In genomic region chr17:41782142-41782541, GRCh38 we compare ENCODE assay signal across 12 cellular contexts. TPM values are rescaled to one million over a fixed set of nuclear protein-coding genes. Genes with fewer than 3 reads are reported as not detected.
DNase-seq lines count a peak whose midpoint lies in the region; ATAC-seq and TF ChIP-seq lines count a peak whose summit lies in the region.
"Had no signal": no experiment of that assay in that cellular context is flagged by ENCODE, and none has a peak within 500 bp of the region (broad histone marks: within the 10 kb centered on the region; RNA-seq: fewer than 3 reads in every experiment).

No MANE protein-coding gene starts in this region.

- TF ChIP-seq POLR2A in uterus (IDR thresholded peaks at IDR 0.05), result no peak

- H3K9me3 ChIP-seq in cardiac muscle cell (ENCODE audit: low read depth), result no peaks in the 10 kb centered on the region
- H3K9me3 ChIP-seq in uterus, result no peaks in the 10 kb centered on the region

- intact Hi-C loops in uterus (cut with DNase I; ENCODE audit: low total_unique reads), result no loop called here

- ATAC-seq in stimulated activated naive CD8-positive, alpha-beta T cell treated with anti-CD3 and anti-CD28 coated beads, Interleukin-15, amount 100 ng/mL, for 72 hours, result no peak
- ATAC-seq in GM21576 (IDR thresholded peaks at IDR 0.05; ENCODE audit: unreplicated experiment) (no peak), HG03280 (IDR thresholded peaks at IDR 0.05; ENCODE audit: unreplicated experiment) (no peak)
- ATAC-seq: activated T-helper 17 cell treated with anti-CD3 and anti-CD28 coated beads, Interleukin-2, amount 50 U/mL, for 72 hours had no signal

- peaks cover 31% of the 10 kb centered on the region for H3K4me1 ChIP-seq in cardiac muscle cell (ENCODE audit: low read depth)
- peaks cover 0 to 21% of the 10 kb centered on the region in 2 donors for H3K4me1 ChIP-seq in uterus

- H3K36me3 ChIP-seq in cardiac muscle cell (no peaks in the 10 kb centered on the region), uterus (no peaks in the 10 kb centered on the region)

- TF ChIP-seq CTCF in VCaP (conservative IDR thresholded peaks at IDR 0.05), result no peak
- no peak for TF ChIP-seq CTCF in cardiac muscle cell (IDR thresholded peaks at IDR 0.05; ENCODE audit: low read depth, low read length)
- TF ChIP-seq CTCF in neural crest cell (conservative IDR thresholded peaks at IDR 0.05), result no peak
- TF ChIP-seq CTCF in uterus (IDR thresholded peaks at IDR 0.05), result no peak

- DNase-seq in cardiac muscle cell (ENCODE audit: low read depth in 1 of 2, low spot score in 1 of 2) (peak in 1 of 2 donors; percentile 32), neural crest cell (ENCODE audit: low read depth, low spot score) (no peak), uterus (peak in 1 of 2 donors; percentile 47)
- DNase-seq in stimulated activated naive CD8-positive, alpha-beta T cell treated with anti-CD3 and anti-CD28 coated beads, Interleukin-15, amount 100 ng/mL, for 72 hours, result no peak
- DNase-seq: activated CD4-positive, alpha-beta T cell treated with anti-CD3 and anti-CD28 coated beads for 4 hours; nucleus accumbens; stimulated activated CD4-positive, alpha-beta T cell treated with anti-CD3 and anti-CD28 coated beads, Interleukin-4, amount 100 ng/mL, for 1 hour had no signal

- H3K4me3 Mint-ChIP-seq in neural crest cell, result peak overlapping the region; percentile 64
- no peak overlapping the region for H3K4me3 Mint-ChIP-seq in stimulated activated naive CD8-positive, alpha-beta T cell treated with anti-CD3 and anti-CD28 coated beads, Interleukin-15, amount 100 ng/mL, for 72 hours
- H3K4me3 Mint-ChIP-seq: activated T-helper 17 cell treated with anti-CD3 and anti-CD28 coated beads, Interleukin-2, amount 50 U/mL, for 72 hours had no signal

- H3K27ac ChIP-seq in VCaP (peak overlapping the region; percentile 83; the same call in 1 of the 2 replicates), cardiac muscle cell (peak overlapping the region; percentile 88), uterus (peak overlapping the region; percentile 44 to 79)
- H3K27ac ChIP-seq: SK-N-MC had no signal

- H3K4me1 Mint-ChIP-seq in neural crest cell, result peaks cover 34% of the 10 kb centered on the region
- H3K4me1 Mint-ChIP-seq in stimulated activated naive CD8-positive, alpha-beta T cell treated with anti-CD3 and anti-CD28 coated beads, Interleukin-15, amount 100 ng/mL, for 72 hours, result peaks cover 18% of the 10 kb centered on the region
- H3K4me1 Mint-ChIP-seq: activated T-helper 17 cell treated with anti-CD3 and anti-CD28 coated beads, Interleukin-2, amount 50 U/mL, for 72 hours had no signal

- H3K4me3 ChIP-seq in cardiac muscle cell, result no peak overlapping the region
- H3K4me3 ChIP-seq in uterus, result no peak overlapping the region
- H3K4me3 ChIP-seq: SK-N-MC had no signal

- no peaks in the 10 kb centered on the region for H3K27me3 ChIP-seq in cardiac muscle cell
- no peaks in the 10 kb centered on the region for H3K27me3 ChIP-seq in uterus

- H3K9me3 Mint-ChIP-seq in neural crest cell, result no peaks in the 10 kb centered on the region
- no peaks in the 10 kb centered on the region for H3K9me3 Mint-ChIP-seq in stimulated activated naive CD8-positive, alpha-beta T cell treated with anti-CD3 and anti-CD28 coated beads, Interleukin-15, amount 100 ng/mL, for 72 hours
- H3K9me3 Mint-ChIP-seq: activated T-helper 17 cell treated with anti-CD3 and anti-CD28 coated beads, Interleukin-2, amount 50 U/mL, for 72 hours had no signal

- H3K27ac Mint-ChIP-seq in neural crest cell (ENCODE audit: unreplicated experiment), result peak overlapping the region; percentile 31
- no peak overlapping the region for H3K27ac Mint-ChIP-seq in stimulated activated naive CD8-positive, alpha-beta T cell treated with anti-CD3 and anti-CD28 coated beads, Interleukin-15, amount 100 ng/mL, for 72 hours
- H3K27ac Mint-ChIP-seq: activated T-helper 17 cell treated with anti-CD3 and anti-CD28 coated beads, Interleukin-2, amount 50 U/mL, for 72 hours had no signal

- peaks cover 16% of the 10 kb centered on the region for H3K27me3 Mint-ChIP-seq in neural crest cell (ENCODE audit: low read depth)
- H3K27me3 Mint-ChIP-seq in stimulated activated naive CD8-positive, alpha-beta T cell treated with anti-CD3 and anti-CD28 coated beads, Interleukin-15, amount 100 ng/mL, for 72 hours, result peaks cover 34% of the 10 kb centered on the region

- H3K36me3 Mint-ChIP-seq in neural crest cell (ENCODE audit: low read depth), result no peaks in the 10 kb centered on the region

RNA-seq across cellular contexts. Expression of gene JUP, which starts 4.4 kb away (rescaled TPM):
- total RNA-seq in cardiac muscle cell, result 296 and 359 TPM in 2 replicates
- 160 and 206 TPM in 2 replicates for polyA plus RNA-seq in cardiac muscle cell
- 20.6 and 23.5 TPM in 2 replicates for total RNA-seq in neural crest cell
- total RNA-seq in uterus, result 100 to 1,000 TPM in 1 of 4 donors, 10 to 100 TPM in 3; 49.1 to 110 (median 70.0) TPM

RNA-seq across cellular contexts. Expression of gene P3H4, which starts 29.6 kb away (rescaled TPM):
- total RNA-seq in cardiac muscle cell (118 and 153 TPM in 2 replicates), neural crest cell (40.3 and 42.3 TPM in 2 replicates), uterus (10 to 100 TPM in 3 of 4 donors, 1 to 10 TPM in 1; 10.0 to 67.0 (median 35.1) TPM)
- polyA plus RNA-seq in cardiac muscle cell, result 137 and 138 TPM in 2 replicates

RNA-seq across cellular contexts. Expression of gene FKBP10, which starts 30.7 kb away (rescaled TPM):
- 265 and 336 TPM in 2 replicates for total RNA-seq in cardiac muscle cell
- 113 and 165 TPM in 2 replicates for polyA plus RNA-seq in cardiac muscle cell
- total RNA-seq in neural crest cell, result 259 and 262 TPM in 2 replicates
- total RNA-seq in uterus, result 100 to 1,000 TPM in 2 of 4 donors, 10 to 100 TPM in 2; 22.9 to 226 (median 89.5) TPM

RNA-seq across cellular contexts. Expression of gene HAP1, which starts 47.7 kb away (rescaled TPM):
- total RNA-seq in cardiac muscle cell (0.98 and 1.8 TPM in 2 replicates), neural crest cell (1.5 and 1.6 TPM in 2 replicates), uterus (1 to 10 TPM in 1 of 4 donors, not detected in 3; 2.2 TPM)
- polyA plus RNA-seq in cardiac muscle cell, result 0.80 and 2.1 TPM in 2 replicates

RNA-seq across cellular contexts. Expression of gene NT5C3B, which starts 53.9 kb away (rescaled TPM):
- 164 and 190 TPM in 2 replicates for total RNA-seq in cardiac muscle cell
- polyA plus RNA-seq in cardiac muscle cell, result 221 and 222 TPM in 2 replicates
- 120 and 123 TPM in 2 replicates for total RNA-seq in neural crest cell
- 10 to 100 TPM; 32.5 to 77.9 (median 68.1) TPM for total RNA-seq in uterus
